15 cellular contexts compared by ENCODE assay signal in genomic region chr2:100053499-100053898, GRCh38.
"Had no signal": no experiment of that assay in that cellular context is flagged by ENCODE, and none has a peak within 500 bp of the region (broad histone marks: within the 10 kb centered on the region; RNA-seq: fewer than 3 reads in every experiment).

No MANE protein-coding gene starts in this region.

- H3K27me3 Mint-ChIP-seq: effector memory CD8-positive, alpha-beta T cell had no signal

- H3K27ac Mint-ChIP-seq: activated naive CD4-positive, alpha-beta T cell treated with anti-CD3 and anti-CD28 coated beads, Interleukin-2, amount 50 U/mL, for 72 hours; effector memory CD8-positive, alpha-beta T cell had no signal

- DNase-seq: activated gamma-delta T cell treated with Interleukin-2 at 50 U/mL for 16 hours; activated T-cell treated with anti-CD3 and anti-CD28 coated beads, Interleukin-2, amount 50 U/mL, for 1 hour; central memory CD4-positive, alpha-beta T cell; colonic mucosa; dorsolateral prefrontal cortex; effector memory CD8-positive, alpha-beta T cell; head of caudate nucleus; left ventricle myocardium superior; mammary epithelial cell; right cardiac atrium; stimulated activated CD4-positive, alpha-beta T cell treated with anti-CD3 and anti-CD28 coated beads, Interleukin-4, amount 100 ng/mL, for 24 hours; trophoblast cell had no signal

- H3K4me3 Mint-ChIP-seq: effector memory CD8-positive, alpha-beta T cell; nephron had no signal

- H3K9me3 Mint-ChIP-seq: effector memory CD8-positive, alpha-beta T cell; nephron had no signal

- ATAC-seq: effector memory CD8-positive, alpha-beta T cell; esophagus mucosa; left ventricle myocardium superior; right cardiac atrium had no signal
